Comparison of ENCODE assay signal across 1 cellular context in genomic region chr16:75249441-75249840, GRCh38.
TF ChIP-seq lines count a peak whose summit lies in the region.

No MANE protein-coding gene starts in this region.

TF ChIP-seq in HepG2, 621 proteins besides CTCF, POLR2A, EP300 and RAD21 (continued from another document):
- TF ChIP-seq ZBTB34 (CRISPR knock-in tag; IDR thresholded peaks at IDR 0.05) = 0 out of 2 replicates have a peak, but pooled peaks have one; percentile 16
- TF ChIP-seq FOXM1 (CRISPR knock-in tag; IDR thresholded peaks at IDR 0.05) = no peak
- TF ChIP-seq ZFP36L1 (CRISPR knock-in tag; IDR thresholded peaks at IDR 0.05) = no peak
- TF ChIP-seq KDM5B (CRISPR knock-in tag; IDR thresholded peaks at IDR 0.05; ENCODE audit: borderline replicate concordance) = no peak
- TF ChIP-seq ATF7 (IDR thresholded peaks at IDR 0.05) = no peak
- no peak for TF ChIP-seq ATF7 (CRISPR knock-in tag; IDR thresholded peaks at IDR 0.05)
- no peak for TF ChIP-seq CAMTA2 (CRISPR knock-in tag; IDR thresholded peaks at IDR 0.05; ENCODE audit: borderline replicate concordance)
- no peak for TF ChIP-seq RARA (CRISPR knock-in tag; IDR thresholded peaks at IDR 0.05)
- no peak for TF ChIP-seq ARNTL (CRISPR knock-in tag; IDR thresholded peaks at IDR 0.05)
- no peak for TF ChIP-seq ADNP (CRISPR knock-in tag; IDR thresholded peaks at IDR 0.05)
- TF ChIP-seq ZNF556 (CRISPR knock-in tag; IDR thresholded peaks at IDR 0.05; ENCODE audit: borderline replicate concordance) = peak; percentile 17; the same call in 1 of the 2 replicates
- no peak for TF ChIP-seq ZNF33A (CRISPR knock-in tag; IDR thresholded peaks at IDR 0.05; ENCODE audit: borderline replicate concordance)
TF ChIP-seq in HepG2: peak in this region for 9.
